ENCODE assay signal across 12 cellular contexts in the genomic region with DNA sequence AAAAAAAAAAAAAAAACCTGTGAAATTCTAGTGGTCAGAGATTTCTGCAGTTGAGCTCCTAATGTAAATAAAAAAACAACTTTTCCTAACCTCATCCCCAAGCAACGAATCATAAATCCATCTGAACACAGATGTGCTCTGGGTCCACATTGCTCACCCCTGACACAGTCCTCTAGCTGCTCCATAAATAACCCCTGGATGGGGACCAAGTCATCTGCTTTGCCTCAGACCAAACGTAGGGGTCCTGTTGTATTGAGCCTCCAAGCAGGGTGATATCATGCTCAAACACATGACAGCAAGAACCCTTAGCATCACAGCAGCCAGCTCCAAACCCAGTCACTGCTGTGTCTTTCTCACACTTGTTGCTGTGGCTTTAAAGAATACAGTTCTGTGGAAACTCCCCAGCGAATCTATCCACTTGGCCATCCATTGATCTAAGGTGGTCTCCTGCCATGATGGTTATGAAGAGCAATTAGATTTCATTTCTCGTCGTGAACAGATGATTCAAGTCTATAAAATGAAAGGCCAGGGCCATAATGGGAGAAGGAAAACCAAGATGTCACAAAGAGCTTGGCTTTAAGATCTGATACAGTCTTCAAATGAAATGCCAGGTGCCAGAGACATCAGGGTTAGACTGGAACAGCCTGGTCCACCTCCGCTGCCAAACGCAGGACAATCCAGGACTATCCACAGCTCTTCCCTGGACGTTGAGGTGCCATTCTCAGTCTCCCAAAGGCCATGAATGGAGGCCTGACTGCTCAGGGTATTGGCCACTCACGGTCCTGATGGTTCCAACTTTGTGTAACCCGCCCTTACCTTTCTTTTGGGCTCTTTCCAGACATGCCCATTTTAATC. TPM values are rescaled to one million over a fixed set of nuclear protein-coding genes. Genes with fewer than 3 reads are reported as not detected.
DNase-seq lines count a peak whose midpoint lies in the region; ATAC-seq and TF ChIP-seq lines count a peak whose summit lies in the region.
"Had no signal": no experiment of that assay in that cellular context is flagged by ENCODE, and none has a peak within 500 bp of the region (broad histone marks: within the 10 kb centered on the region; RNA-seq: fewer than 3 reads in every experiment).

No MANE protein-coding gene starts in this region.

- POLR2A ChIA-PET in PC-3 (lab: Charles Lee; ENCODE audit: unreplicated experiment) = no interaction called here

- peak overlapping the region; percentile 78 for H3K4me2 ChIP-seq in PC-3 (ENCODE audit: low read length)

- H3K4me3 Mint-ChIP-seq in nephron (peak overlapping the region in 1 of 3 experiments; percentile 46), Calu3 (ENCODE audit: low read depth, unreplicated experiment) (no peak overlapping the region)

- H3K9me3 Mint-ChIP-seq in nephron (no peaks in the 10 kb centered on the region), Calu3 (ENCODE audit: low read depth, unreplicated experiment) (no peaks in the 10 kb centered on the region)

- no peak overlapping the region for H3K4me3 ChIP-seq in PC-3 (ENCODE audit: low read length)

- no peaks in the 10 kb centered on the region for H3K36me3 Mint-ChIP-seq in nephron (ENCODE audit: low read depth)
- H3K36me3 Mint-ChIP-seq in Calu3 (ENCODE audit: insufficient read depth, unreplicated experiment) = no peaks in the 10 kb centered on the region

- peak; percentile 80 for DNase-seq in AG08395 (ENCODE audit: low spot score)
- peak; percentile 9 for DNase-seq in PC-3
- peak; percentile 95 for DNase-seq in fibroblast of gingiva (ENCODE audit: low read depth)
- DNase-seq in NCI-H446 (lab: John Stamatoyannopoulos, UW) = no peak
- DNase-seq in SKM-1 (lab: John Stamatoyannopoulos, UW; ENCODE audit: unreplicated experiment) = no peak
- no peak for DNase-seq in Calu3
- DNase-seq: AML-193; central memory CD4-positive, alpha-beta T cell; hippocampal formation had no signal

- peaks cover 89% of the 10 kb centered on the region for H3K79me2 ChIP-seq in PC-3 (ENCODE audit: low read length)

- no peaks in the 10 kb centered on the region for H3K27me3 ChIP-seq in PC-3 (ENCODE audit: low read length)

- CTCF ChIA-PET in PC-3 (lab: Charles Lee) (interaction anchor here (0.6 kb wide), 1 partner anchor 37 kb away, joined by 9 read pairs; no protein-coding TSS in a partner anchor), Calu3 (lab: Charles Lee) (interaction anchor here (0.7 to 1.0 kb wide), 2 partner anchors 14 to 647 kb away, joined by 3 read pairs; no protein-coding TSS in a partner anchor)

- no peaks in the 10 kb centered on the region for H3K9me3 ChIP-seq in PC-3 (ENCODE audit: low read length)

- H4K20me1 ChIP-seq in PC-3 (ENCODE audit: low read length) = peaks cover 20% of the 10 kb centered on the region; the same call in 1 of the 2 replicates

- ATAC-seq in PC-3 (no peak), HG02884 (IDR thresholded peaks at IDR 0.05; ENCODE audit: unreplicated experiment) (no peak)

- peak overlapping the region; percentile 94 for H3K27ac ChIP-seq in PC-3 (ENCODE audit: low read length)

- H3K4me1 Mint-ChIP-seq in nephron = peaks cover 80% of the 10 kb centered on the region
- H3K4me1 Mint-ChIP-seq in Calu3 (ENCODE audit: low read depth, unreplicated experiment) = peaks cover 49% of the 10 kb centered on the region

- no peaks in the 10 kb centered on the region for H3K9me2 ChIP-seq in PC-3 (replicated peaks; ENCODE audit: low read length)

- no peak overlapping the region for H2AFZ ChIP-seq in PC-3 (ENCODE audit: low read length)
- H2AFZ ChIP-seq: parathyroid adenoma had no signal

- no peak for TF ChIP-seq CTCF in PC-3 (conservative IDR thresholded peaks at IDR 0.05; ENCODE audit: low read depth, low read length)
- no peak for TF ChIP-seq CTCF in nephron (IDR thresholded peaks at IDR 0.05; ENCODE audit: unreplicated experiment in 3 of 3)
- TF ChIP-seq CTCF in Calu3 (IDR thresholded peaks at IDR 0.05; ENCODE audit: unreplicated experiment) = no peak

- no peak overlapping the region for H3K9ac ChIP-seq in PC-3 (ENCODE audit: low read length)
- H3K9ac ChIP-seq: parathyroid adenoma had no signal

- H3K4me1 ChIP-seq in PC-3 (ENCODE audit: insufficient read depth, low read length) = peaks cover 61% of the 10 kb centered on the region

- H3K27ac Mint-ChIP-seq in nephron (peak overlapping the region; percentile 74 to 93 (median 78)), Calu3 (ENCODE audit: unreplicated experiment) (no peak overlapping the region)

- BruUV-seq in PC-3 (replicated peaks; lab: Mats Ljungman, UMichigan) = no TSS peak
- BruUV-seq in Calu3 (replicated peaks; lab: Mats Ljungman, UMichigan) = no TSS peak

- peaks cover 6% of the 10 kb centered on the region; the same call in 1 of the 2 replicates for H3K36me3 ChIP-seq in PC-3 (ENCODE audit: low read depth, low read length)

- intact Hi-C loops in PC-3 (cut with micrococcal nuclease) = loop anchor here (5.0 kb wide), 2 partner anchors 35 to 75 kb away; no protein-coding TSS in a partner anchor
- intact Hi-C loops in Calu3 (cut with micrococcal nuclease; ENCODE audit: unreplicated experiment) = no loop called here

- peaks cover 9% of the 10 kb centered on the region for H3F3A ChIP-seq in PC-3 (ENCODE audit: low read length, unreplicated experiment)

- H3K27me3 Mint-ChIP-seq in nephron (ENCODE audit: low read depth) (no peaks in the 10 kb centered on the region), Calu3 (ENCODE audit: unreplicated experiment) (no peaks in the 10 kb centered on the region)

RNA-seq across cellular contexts. Expression of a gene that starts 39.0 kb away (rescaled TPM):
- total RNA-seq in PC-3 (2014; rRNA removed) (39.7 and 41.7 TPM in 2 replicates), Calu3 (2022) (17.0 and 25.3 TPM in 2 replicates)

Comparison
In these comparisons a context has a peak if more than half of its experiments do, and no peak if none do; other contexts are left out.
1. DNase-seq: peak in AG08395 (single experiment), PC-3 (single experiment) and fibroblast of gingiva (single experiment); none in NCI-H446 (0 of 2), SKM-1 (single experiment) and Calu3 (single experiment).